Comparison of ENCODE assay signal across 12 cellular contexts in the genomic region with DNA sequence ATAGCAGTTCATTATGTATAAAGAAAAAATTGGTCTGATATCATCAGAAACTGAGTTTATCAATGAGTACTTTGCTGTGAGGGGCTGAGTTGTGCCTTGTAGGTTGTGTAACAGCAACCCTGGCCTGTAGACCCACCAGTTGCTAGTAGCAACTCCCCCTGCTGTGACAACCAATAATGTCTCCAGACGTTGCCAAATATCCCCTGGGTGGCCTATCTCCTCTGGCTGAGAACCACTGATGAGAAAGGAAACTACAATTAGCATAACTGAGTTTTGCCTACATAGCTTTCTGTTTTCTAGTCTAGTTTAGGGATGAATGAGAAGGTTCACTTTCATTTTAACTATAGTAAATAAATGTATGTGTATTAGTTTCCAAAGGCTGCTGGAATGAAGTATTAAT.
DNase-seq lines count a peak whose midpoint lies in the region; ATAC-seq and TF ChIP-seq lines count a peak whose summit lies in the region.
"Had no signal": no experiment of that assay in that cellular context is flagged by ENCODE, and none has a peak within 500 bp of the region (broad histone marks: within the 10 kb centered on the region; RNA-seq: fewer than 3 reads in every experiment).

No MANE protein-coding gene starts in this region.

- POLR2A ChIA-PET in activated CD4-positive, alpha-beta memory T cell treated with anti-CD3 and anti-CD28 coated beads for 36 hours (lab: Charles Lee), result no interaction called here
- POLR2A ChIA-PET in activated CD4-positive, alpha-beta memory T cell treated with anti-CD3 and anti-CD28 coated beads, Interleukin-2, amount 10 ng/mL, durations not matched to agents 7 days and 5 days (lab: Charles Lee), result no interaction called here

- ATAC-seq in GM21723 (IDR thresholded peaks at IDR 0.05; ENCODE audit: unreplicated experiment) (peak; percentile 96), HG03196 (IDR thresholded peaks at IDR 0.05; ENCODE audit: unreplicated experiment) (peak; percentile 99), upper lobe of right lung (no peak), SK-N-SH treated with all-trans-retinoic acid at 6 μM for 48 hours (no peak)

- H3K9me3 Mint-ChIP-seq in activated CD4-positive, alpha-beta memory T cell treated with anti-CD3 and anti-CD28 coated beads for 36 hours, result no peaks in the 10 kb centered on the region
- no peaks in the 10 kb centered on the region for H3K9me3 Mint-ChIP-seq in activated CD4-positive, alpha-beta memory T cell treated with anti-CD3 and anti-CD28 coated beads, Interleukin-2, amount 10 ng/mL, durations not matched to agents 7 days and 5 days
- H3K9me3 Mint-ChIP-seq: activated naive CD4-positive, alpha-beta T cell treated with anti-CD3 and anti-CD28 coated beads for 36 hours had no signal

- no peaks in the 10 kb centered on the region for H3K27me3 Mint-ChIP-seq in activated CD4-positive, alpha-beta memory T cell treated with anti-CD3 and anti-CD28 coated beads for 36 hours
- no peaks in the 10 kb centered on the region for H3K27me3 Mint-ChIP-seq in activated CD4-positive, alpha-beta memory T cell treated with anti-CD3 and anti-CD28 coated beads, Interleukin-2, amount 10 ng/mL, durations not matched to agents 7 days and 5 days

- peaks cover 5% of the 10 kb centered on the region for H3K4me1 Mint-ChIP-seq in activated CD4-positive, alpha-beta memory T cell treated with anti-CD3 and anti-CD28 coated beads for 36 hours (ENCODE audit: low read depth)
- peaks cover 13% of the 10 kb centered on the region for H3K4me1 Mint-ChIP-seq in activated CD4-positive, alpha-beta memory T cell treated with anti-CD3 and anti-CD28 coated beads, Interleukin-2, amount 10 ng/mL, durations not matched to agents 7 days and 5 days

- peak; percentile 9 for DNase-seq in activated CD4-positive, alpha-beta memory T cell treated with anti-CD3 and anti-CD28 coated beads for 36 hours
- no peak for DNase-seq in activated CD4-positive, alpha-beta memory T cell treated with anti-CD3 and anti-CD28 coated beads, Interleukin-2, amount 10 ng/mL, durations not matched to agents 7 days and 5 days
- DNase-seq in iPS DF 6.9 (ENCODE audit: low read depth, low spot score), result peak; percentile 1
- DNase-seq in upper lobe of right lung, result no peak
- no peak for DNase-seq in iPS-NIHi11 (ENCODE audit: low spot score)
- DNase-seq: activated naive CD4-positive, alpha-beta T cell treated with anti-CD3 and anti-CD28 coated beads for 36 hours; effector memory CD4-positive, alpha-beta T cell; NCI-H526 treated with DMSO at 0.1 percent for 48 hours; T1000 had no signal

- H3K36me3 ChIP-seq in iPS DF 6.9 (ENCODE audit: control insufficient read depth, insufficient read depth, low read length) (no peaks in the 10 kb centered on the region), upper lobe of right lung (no peaks in the 10 kb centered on the region)

- WGBS in iPS DF 6.9 (ENCODE audit: insufficient coverage, insufficient read length), result no CpG with 5 or more reads among the region's 1 CpG

- CTCF ChIA-PET in activated CD4-positive, alpha-beta memory T cell treated with anti-CD3 and anti-CD28 coated beads for 36 hours (lab: Charles Lee), result no interaction called here
- CTCF ChIA-PET in activated CD4-positive, alpha-beta memory T cell treated with anti-CD3 and anti-CD28 coated beads, Interleukin-2, amount 10 ng/mL, durations not matched to agents 7 days and 5 days (lab: Charles Lee), result no interaction called here

- H3K4me3 Mint-ChIP-seq in activated CD4-positive, alpha-beta memory T cell treated with anti-CD3 and anti-CD28 coated beads for 36 hours, result no peak overlapping the region
- H3K4me3 Mint-ChIP-seq in activated CD4-positive, alpha-beta memory T cell treated with anti-CD3 and anti-CD28 coated beads, Interleukin-2, amount 10 ng/mL, durations not matched to agents 7 days and 5 days, result no peak overlapping the region
- H3K4me3 Mint-ChIP-seq: activated naive CD4-positive, alpha-beta T cell treated with anti-CD3 and anti-CD28 coated beads for 36 hours had no signal

- no peaks in the 10 kb centered on the region for H3K4me1 ChIP-seq in iPS DF 6.9 (ENCODE audit: control insufficient read depth, insufficient read depth, low read length)
- no peaks in the 10 kb centered on the region for H3K4me1 ChIP-seq in upper lobe of right lung

- no peaks in the 10 kb centered on the region for H3K27me3 ChIP-seq in iPS DF 6.9 (ENCODE audit: control insufficient read depth, insufficient read depth, low read length)
- H3K27me3 ChIP-seq in upper lobe of right lung, result no peaks in the 10 kb centered on the region

- H3K9me3 ChIP-seq in iPS DF 6.9 (ENCODE audit: control insufficient read depth, insufficient read depth, low read length), result no peaks in the 10 kb centered on the region
- H3K9me3 ChIP-seq in upper lobe of right lung, result no peaks in the 10 kb centered on the region

- H3K27ac Mint-ChIP-seq in activated CD4-positive, alpha-beta memory T cell treated with anti-CD3 and anti-CD28 coated beads for 36 hours, result no peak overlapping the region
- no peak overlapping the region for H3K27ac Mint-ChIP-seq in activated CD4-positive, alpha-beta memory T cell treated with anti-CD3 and anti-CD28 coated beads, Interleukin-2, amount 10 ng/mL, durations not matched to agents 7 days and 5 days
- H3K27ac Mint-ChIP-seq: activated naive CD4-positive, alpha-beta T cell treated with anti-CD3 and anti-CD28 coated beads for 36 hours had no signal

- H3K36me3 Mint-ChIP-seq in activated CD4-positive, alpha-beta memory T cell treated with anti-CD3 and anti-CD28 coated beads for 36 hours, result no peaks in the 10 kb centered on the region
- no peaks in the 10 kb centered on the region for H3K36me3 Mint-ChIP-seq in activated CD4-positive, alpha-beta memory T cell treated with anti-CD3 and anti-CD28 coated beads, Interleukin-2, amount 10 ng/mL, durations not matched to agents 7 days and 5 days (ENCODE audit: low read depth)

- TF ChIP-seq CTCF in upper lobe of right lung (IDR thresholded peaks at IDR 0.05), result no peak

- intact Hi-C loops in activated CD4-positive, alpha-beta memory T cell treated with anti-CD3 and anti-CD28 coated beads for 36 hours (cut with micrococcal nuclease), result no loop called here
- intact Hi-C loops in upper lobe of right lung (cut with DNase I), result no loop called here

- H3K4me3 ChIP-seq in iPS DF 6.9 (ENCODE audit: low read length), result no peak overlapping the region
- no peak overlapping the region for H3K4me3 ChIP-seq in upper lobe of right lung

- H3K27ac ChIP-seq in iPS DF 6.9 (ENCODE audit: low read length) (no peak overlapping the region), upper lobe of right lung (no peak overlapping the region)

TF ChIP-seq in SK-N-SH treated with all-trans-retinoic acid at 6 μM for 48 hours, 23 proteins besides CTCF, POLR2A, EP300 and RAD21:
- TF ChIP-seq, protein P1, sequence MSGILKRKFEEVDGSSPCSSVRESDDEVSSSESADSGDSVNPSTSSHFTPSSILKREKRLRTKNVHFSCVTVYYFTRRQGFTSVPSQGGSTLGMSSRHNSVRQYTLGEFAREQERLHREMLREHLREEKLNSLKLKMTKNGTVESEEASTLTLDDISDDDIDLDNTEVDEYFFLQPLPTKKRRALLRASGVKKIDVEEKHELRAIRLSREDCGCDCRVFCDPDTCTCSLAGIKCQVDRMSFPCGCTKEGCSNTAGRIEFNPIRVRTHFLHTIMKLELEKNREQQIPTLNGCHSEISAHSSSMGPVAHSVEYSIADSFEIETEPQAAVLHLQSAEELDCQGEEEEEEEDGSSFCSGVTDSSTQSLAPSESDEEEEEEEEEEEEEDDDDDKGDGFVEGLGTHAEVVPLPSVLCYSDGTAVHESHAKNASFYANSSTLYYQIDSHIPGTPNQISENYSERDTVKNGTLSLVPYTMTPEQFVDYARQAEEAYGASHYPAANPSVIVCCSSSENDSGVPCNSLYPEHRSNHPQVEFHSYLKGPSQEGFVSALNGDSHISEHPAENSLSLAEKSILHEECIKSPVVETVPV (CRISPR knock-in tag; IDR thresholded peaks at IDR 0.05), result no peak
- TF ChIP-seq ZFP30 (CRISPR knock-in tag; IDR thresholded peaks at IDR 0.05) (no peak), ZFP3 (CRISPR knock-in tag; IDR thresholded peaks at IDR 0.05) (no peak), ZC3H10 (CRISPR knock-in tag; IDR thresholded peaks at IDR 0.05) (no peak), SNAI2 (CRISPR knock-in tag; IDR thresholded peaks at IDR 0.05) (no peak), ZNF565 (CRISPR knock-in tag; conservative IDR thresholded peaks at IDR 0.05; ENCODE audit: low read depth) (no peak), ZNF8 (CRISPR knock-in tag; IDR thresholded peaks at IDR 0.05) (no peak), TCF4 (CRISPR knock-in tag; IDR thresholded peaks at IDR 0.05; ENCODE audit: borderline replicate concordance) (no peak), PPARA (CRISPR knock-in tag; IDR thresholded peaks at IDR 0.05; ENCODE audit: borderline replicate concordance) (no peak), CSDC2 (CRISPR knock-in tag; IDR thresholded peaks at IDR 0.05) (no peak)
- TF ChIP-seq, protein P2, sequence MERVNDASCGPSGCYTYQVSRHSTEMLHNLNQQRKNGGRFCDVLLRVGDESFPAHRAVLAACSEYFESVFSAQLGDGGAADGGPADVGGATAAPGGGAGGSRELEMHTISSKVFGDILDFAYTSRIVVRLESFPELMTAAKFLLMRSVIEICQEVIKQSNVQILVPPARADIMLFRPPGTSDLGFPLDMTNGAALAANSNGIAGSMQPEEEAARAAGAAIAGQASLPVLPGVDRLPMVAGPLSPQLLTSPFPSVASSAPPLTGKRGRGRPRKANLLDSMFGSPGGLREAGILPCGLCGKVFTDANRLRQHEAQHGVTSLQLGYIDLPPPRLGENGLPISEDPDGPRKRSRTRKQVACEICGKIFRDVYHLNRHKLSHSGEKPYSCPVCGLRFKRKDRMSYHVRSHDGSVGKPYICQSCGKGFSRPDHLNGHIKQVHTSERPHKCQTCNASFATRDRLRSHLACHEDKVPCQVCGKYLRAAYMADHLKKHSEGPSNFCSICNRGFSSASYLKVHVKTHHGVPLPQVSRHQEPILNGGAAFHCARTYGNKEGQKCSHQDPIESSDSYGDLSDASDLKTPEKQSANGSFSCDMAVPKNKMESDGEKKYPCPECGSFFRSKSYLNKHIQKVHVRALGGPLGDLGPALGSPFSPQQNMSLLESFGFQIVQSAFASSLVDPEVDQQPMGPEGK (CRISPR knock-in tag; IDR thresholded peaks at IDR 0.05; ENCODE audit: borderline replicate concordance), result no peak
- TF ChIP-seq, protein P3, sequence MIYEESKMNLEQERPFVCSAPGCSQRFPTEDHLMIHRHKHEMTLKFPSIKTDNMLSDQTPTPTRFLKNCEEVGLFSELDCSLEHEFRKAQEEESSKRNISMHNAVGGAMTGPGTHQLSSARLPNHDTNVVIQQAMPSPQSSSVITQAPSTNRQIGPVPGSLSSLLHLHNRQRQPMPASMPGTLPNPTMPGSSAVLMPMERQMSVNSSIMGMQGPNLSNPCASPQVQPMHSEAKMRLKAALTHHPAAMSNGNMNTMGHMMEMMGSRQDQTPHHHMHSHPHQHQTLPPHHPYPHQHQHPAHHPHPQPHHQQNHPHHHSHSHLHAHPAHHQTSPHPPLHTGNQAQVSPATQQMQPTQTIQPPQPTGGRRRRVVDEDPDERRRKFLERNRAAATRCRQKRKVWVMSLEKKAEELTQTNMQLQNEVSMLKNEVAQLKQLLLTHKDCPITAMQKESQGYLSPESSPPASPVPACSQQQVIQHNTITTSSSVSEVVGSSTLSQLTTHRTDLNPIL (CRISPR knock-in tag; IDR thresholded peaks at IDR 0.05; ENCODE audit: low read depth), result no peak

Comparison
In these comparisons a context has a peak if more than half of its experiments do, and no peak if none do; other contexts are left out.
1. DNase-seq: peak in activated CD4-positive, alpha-beta memory T cell treated with anti-CD3 and anti-CD28 coated beads for 36 hours (single experiment) and iPS DF 6.9 (single experiment); none in activated CD4-positive, alpha-beta memory T cell treated with anti-CD3 and anti-CD28 coated beads, Interleukin-2, amount 10 ng/mL, durations not matched to agents 7 days and 5 days (single experiment), upper lobe of right lung (single experiment) and iPS-NIHi11 (single experiment).
2. ATAC-seq: peak in GM21723 (single experiment) and HG03196 (single experiment); none in upper lobe of right lung (single experiment) and SK-N-SH treated with all-trans-retinoic acid at 6 μM for 48 hours (single experiment).